In genomic region chr12:24561882-24562760, GRCh38 we compare ENCODE assay signal across 9 cellular contexts.
DNase-seq lines count a peak whose midpoint lies in the region; ATAC-seq and TF ChIP-seq lines count a peak whose summit lies in the region.
"Had no signal": no experiment of that assay in that cellular context is flagged by ENCODE, and none has a peak within 500 bp of the region (broad histone marks: within the 10 kb centered on the region; RNA-seq: fewer than 3 reads in every experiment).

No MANE protein-coding gene starts in this region.

- H3K4me3 ChIP-seq in fibroblast of villous mesenchyme (ENCODE audit: low read depth, low read length): peak overlapping the region; percentile 93

- H3K27ac Mint-ChIP-seq in activated CD4-positive, alpha-beta memory T cell treated with anti-CD3 and anti-CD28 coated beads for 36 hours: no peak overlapping the region
- peak overlapping the region in 1 of 2 donors; percentile 69 for H3K27ac Mint-ChIP-seq in natural killer cell

- peaks cover 19% of the 10 kb centered on the region for H3K4me1 Mint-ChIP-seq in activated CD4-positive, alpha-beta memory T cell treated with anti-CD3 and anti-CD28 coated beads for 36 hours (ENCODE audit: low read depth)
- peaks cover 33 to 35% of the 10 kb centered on the region in 2 donors for H3K4me1 Mint-ChIP-seq in natural killer cell

- H3K27me3 Mint-ChIP-seq in activated CD4-positive, alpha-beta memory T cell treated with anti-CD3 and anti-CD28 coated beads for 36 hours: peaks cover 56% of the 10 kb centered on the region
- H3K27me3 Mint-ChIP-seq in natural killer cell (ENCODE audit: low read depth in 2 of 2): peaks cover 52 to 75% of the 10 kb centered on the region in 2 donors

- H3K36me3 Mint-ChIP-seq in activated CD4-positive, alpha-beta memory T cell treated with anti-CD3 and anti-CD28 coated beads for 36 hours: no peaks in the 10 kb centered on the region
- H3K36me3 Mint-ChIP-seq in natural killer cell: no peaks in the 10 kb centered on the region

- peak overlapping the region; percentile 72 for H3K4me3 Mint-ChIP-seq in activated CD4-positive, alpha-beta memory T cell treated with anti-CD3 and anti-CD28 coated beads for 36 hours
- peak overlapping the region; percentile 85 for H3K4me3 Mint-ChIP-seq in natural killer cell

- no peaks in the 10 kb centered on the region for H3K9me3 Mint-ChIP-seq in activated CD4-positive, alpha-beta memory T cell treated with anti-CD3 and anti-CD28 coated beads for 36 hours
- H3K9me3 Mint-ChIP-seq in natural killer cell: no peaks in the 10 kb centered on the region
- H3K9me3 Mint-ChIP-seq: activated naive CD4-positive, alpha-beta T cell treated with anti-CD3 and anti-CD28 coated beads, Interleukin-2, amount 50 U/mL, for 72 hours had no signal

- CTCF ChIA-PET in activated CD4-positive, alpha-beta memory T cell treated with anti-CD3 and anti-CD28 coated beads for 36 hours (lab: Charles Lee): no interaction called here

- peak; percentile 32 to 53 (median 34) for ATAC-seq in natural killer cell
- no peak for ATAC-seq in HG03045 (IDR thresholded peaks at IDR 0.05; ENCODE audit: unreplicated experiment)
- ATAC-seq in HG02970 (IDR thresholded peaks at IDR 0.05; ENCODE audit: low FRiP score, unreplicated experiment): no peak

- no peak for TF ChIP-seq CTCF in fibroblast of villous mesenchyme (IDR thresholded peaks at IDR 0.05; ENCODE audit: insufficient read depth, low read depth, low read length)
- TF ChIP-seq CTCF in natural killer cell (IDR thresholded peaks at IDR 0.05): no peak

- intact Hi-C loops in activated CD4-positive, alpha-beta memory T cell treated with anti-CD3 and anti-CD28 coated beads for 36 hours (cut with micrococcal nuclease): loop anchor here (2.0 to 5.0 kb wide), 2 partner anchors 163 to 275 kb away; no protein-coding TSS in a partner anchor
- intact Hi-C loops in natural killer cell (cut with micrococcal nuclease): no loop called here

- POLR2A ChIA-PET in activated CD4-positive, alpha-beta memory T cell treated with anti-CD3 and anti-CD28 coated beads for 36 hours (lab: Charles Lee): no interaction called here

- DNase-seq in DMS79 treated with DMSO at 0.1 percent for 48 hours (lab: John Stamatoyannopoulos, UW) (peak; percentile 11), DMS79 (lab: John Stamatoyannopoulos, UW) (no peak), LHCN-M2 (ENCODE audit: low read depth) (peak; percentile 64), fibroblast of villous mesenchyme (ENCODE audit: low read depth) (peak; percentile 73), natural killer cell (no peak)
- DNase-seq in activated CD4-positive, alpha-beta memory T cell treated with anti-CD3 and anti-CD28 coated beads for 36 hours: peak; percentile 31

Comparison
In these comparisons a context has a peak if more than half of its experiments do, and no peak if none do; other contexts are left out.
1. DNase-seq: peak in DMS79 treated with DMSO at 0.1 percent for 48 hours (single experiment), LHCN-M2 (single experiment), activated CD4-positive, alpha-beta memory T cell treated with anti-CD3 and anti-CD28 coated beads for 36 hours (single experiment) and fibroblast of villous mesenchyme (single experiment); none in DMS79 (single experiment) and natural killer cell (single experiment).
2. ATAC-seq: peak in natural killer cell (3 of 3); none in HG03045 (single experiment) and HG02970 (single experiment).